Comparison of ENCODE assay signal across 9 cellular contexts in the genomic region with DNA sequence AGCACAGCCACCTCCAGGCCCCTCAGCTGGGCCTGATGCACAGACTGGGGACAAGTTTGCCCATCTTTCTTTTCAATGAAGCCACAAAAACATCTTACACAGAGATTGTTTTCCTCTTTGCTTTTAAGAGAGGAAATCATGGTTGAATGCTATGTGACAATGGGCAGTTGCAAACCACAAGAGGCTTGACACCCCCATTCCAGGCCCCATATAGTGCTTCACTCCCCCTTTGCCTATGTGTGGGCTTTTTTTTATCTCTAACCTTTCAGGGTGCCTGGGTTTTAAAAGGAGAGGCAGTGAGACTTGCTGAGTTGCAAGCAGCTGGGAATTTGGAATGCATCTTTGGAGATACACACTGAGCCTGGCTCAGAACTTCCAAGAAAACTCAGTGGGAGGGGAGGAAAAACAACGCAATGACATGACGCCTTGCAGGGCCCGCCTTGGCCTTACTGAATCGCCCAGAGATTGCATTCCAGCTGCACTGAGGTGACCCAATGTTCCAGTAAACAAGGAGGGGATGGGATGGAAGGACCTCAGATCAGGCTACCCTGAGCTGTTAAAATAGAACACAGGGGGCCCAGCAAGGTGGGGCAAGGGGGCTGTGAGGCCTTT.
DNase-seq lines count a peak whose midpoint lies in the region; ATAC-seq and TF ChIP-seq lines count a peak whose summit lies in the region.
"Had no signal": no experiment of that assay in that cellular context is flagged by ENCODE, and none has a peak within 500 bp of the region (broad histone marks: within the 10 kb centered on the region; RNA-seq: fewer than 3 reads in every experiment).

No MANE protein-coding gene starts in this region.

- H3K79me2 ChIP-seq in mammary epithelial cell (ENCODE audit: insufficient read depth, low read length) = no peaks in the 10 kb centered on the region

- peak; percentile 92 for ATAC-seq in left ventricle myocardium superior
- no peak for ATAC-seq in GM19463 (IDR thresholded peaks at IDR 0.05; ENCODE audit: unreplicated experiment)
- ATAC-seq: left colon had no signal

- intact Hi-C loops in breast epithelium (cut with DNase I; ENCODE audit: low total_unique reads) = no loop called here
- intact Hi-C loops in mammary epithelial cell (cut with micrococcal nuclease) = no loop called here
- intact Hi-C loops in left ventricle myocardium superior (cut with micrococcal nuclease) = no loop called here
- intact Hi-C loops in posterior vena cava (cut with DNase I) = no loop called here
- intact Hi-C loops in activated CD4-positive, alpha-beta T cell treated with anti-CD3 and anti-CD28 coated beads, Interleukin-2, amount 10 ng/mL, durations not matched to agents 24 days and 14 days (cut with micrococcal nuclease) = no loop called here

- peaks cover 0 to 8% of the 10 kb centered on the region in 2 donors for H3K4me1 ChIP-seq in breast epithelium
- H3K4me1 ChIP-seq in mammary epithelial cell (ENCODE audit: insufficient read depth, low read length) = no peaks in the 10 kb centered on the region

- DNase-seq in breast epithelium (ENCODE audit: low spot score in 2 of 2) (peak in 1 of 2 donors; percentile 37), mammary epithelial cell (no peak), left ventricle myocardium superior (peak; percentile 73), posterior vena cava (ENCODE audit: low spot score) (peak; percentile 87), NAMALWA (ENCODE audit: low spot score) (no peak), DMS153 treated with DMSO at 0.1 percent for 48 hours (lab: John Stamatoyannopoulos, UW; ENCODE audit: unreplicated experiment) (no peak)
- DNase-seq in activated CD4-positive, alpha-beta T cell treated with anti-CD3 and anti-CD28 coated beads, Interleukin-2, amount 10 ng/mL, durations not matched to agents 24 days and 14 days = no peak
- DNase-seq: left colon had no signal

- H3K4me3 Mint-ChIP-seq in activated CD4-positive, alpha-beta T cell treated with anti-CD3 and anti-CD28 coated beads, Interleukin-2, amount 10 ng/mL, durations not matched to agents 24 days and 14 days = no peak overlapping the region

- dilution Hi-C loops in mammary epithelial cell (cut with HindIII; ENCODE audit: low sequenced_read_pairs) = no loop called here

- WGBS in mammary epithelial cell (ENCODE audit: low coverage, missing lambda C conversion rate) = 85% methylated on average over 4 of the region's 4 CpGs

- no peaks in the 10 kb centered on the region for H3K36me3 Mint-ChIP-seq in activated CD4-positive, alpha-beta T cell treated with anti-CD3 and anti-CD28 coated beads, Interleukin-2, amount 10 ng/mL, durations not matched to agents 24 days and 14 days (ENCODE audit: low read depth)

- H3K27ac ChIP-seq in breast epithelium = peak overlapping the region; percentile 71 to 83
- no peak overlapping the region for H3K27ac ChIP-seq in mammary epithelial cell (ENCODE audit: insufficient read depth, low read depth, low read length)

- H3K9me3 Mint-ChIP-seq in activated CD4-positive, alpha-beta T cell treated with anti-CD3 and anti-CD28 coated beads, Interleukin-2, amount 10 ng/mL, durations not matched to agents 24 days and 14 days = no peaks in the 10 kb centered on the region

- H3K4me2 ChIP-seq in mammary epithelial cell (ENCODE audit: insufficient read depth, low read depth, low read length) = no peak overlapping the region

- H3K27me3 ChIP-seq in breast epithelium (no peaks in the 10 kb centered on the region), mammary epithelial cell (ENCODE audit: insufficient read depth, low read length) (no peaks in the 10 kb centered on the region)

- no peaks in the 10 kb centered on the region for H4K20me1 ChIP-seq in mammary epithelial cell (ENCODE audit: insufficient read depth, low read length)

- peaks cover 1% of the 10 kb centered on the region for H3K27me3 Mint-ChIP-seq in activated CD4-positive, alpha-beta T cell treated with anti-CD3 and anti-CD28 coated beads, Interleukin-2, amount 10 ng/mL, durations not matched to agents 24 days and 14 days

- H3K36me3 ChIP-seq in breast epithelium = no peaks in the 10 kb centered on the region
- H3K36me3 ChIP-seq in mammary epithelial cell (ENCODE audit: insufficient read depth, low read length) = no peaks in the 10 kb centered on the region

- no peak for TF ChIP-seq POLR2A in breast epithelium (IDR thresholded peaks at IDR 0.05)

- H3K4me3 ChIP-seq in breast epithelium (no peak overlapping the region), mammary epithelial cell (replicated peaks in 1 of 3; ENCODE audit: insufficient read depth in 1 of 3, low read depth in 2 of 3, low read length in 3 of 3) (no peak overlapping the region)

- no peak overlapping the region for H2AFZ ChIP-seq in mammary epithelial cell (ENCODE audit: low read depth, low read length)

- peaks cover 5% of the 10 kb centered on the region for H3K4me1 Mint-ChIP-seq in activated CD4-positive, alpha-beta T cell treated with anti-CD3 and anti-CD28 coated beads, Interleukin-2, amount 10 ng/mL, durations not matched to agents 24 days and 14 days

- in situ Hi-C loops in mammary epithelial cell (cut with MboI; ENCODE audit: low sequenced_read_pairs in 2 of 2) = no loop called here

- H3K27ac Mint-ChIP-seq in activated CD4-positive, alpha-beta T cell treated with anti-CD3 and anti-CD28 coated beads, Interleukin-2, amount 10 ng/mL, durations not matched to agents 24 days and 14 days = no peak overlapping the region

- CTCF ChIA-PET in mammary epithelial cell (lab: Charles Lee; ENCODE audit: low non-redundant PET) = no interaction called here

- H3K9me3 ChIP-seq in breast epithelium (no peaks in the 10 kb centered on the region), mammary epithelial cell (replicated peaks; ENCODE audit: insufficient read depth, low read length) (no peaks in the 10 kb centered on the region)

- BruUV-seq in mammary epithelial cell (replicated peaks; lab: Mats Ljungman, UMichigan) = no TSS peak

- no peak for TF ChIP-seq CTCF in breast epithelium (IDR thresholded peaks at IDR 0.05)
- TF ChIP-seq CTCF in mammary epithelial cell (conservative IDR thresholded peaks at IDR 0.05 in 1 of 2, IDR thresholded peaks at IDR 0.05 in 1 of 2; ENCODE audit: extremely low read depth in 1 of 2, insufficient read depth in 1 of 2, low read depth in 1 of 2, low read length in 2 of 2) = no peak

- no peak overlapping the region for H3K9ac ChIP-seq in mammary epithelial cell (ENCODE audit: insufficient read depth, low read length)

Comparison
In these comparisons a context has a peak if more than half of its experiments do, and no peak if none do; other contexts are left out.
1. DNase-seq: peak in left ventricle myocardium superior (single experiment) and posterior vena cava (single experiment); none in mammary epithelial cell (single experiment), NAMALWA (single experiment), activated CD4-positive, alpha-beta T cell treated with anti-CD3 and anti-CD28 coated beads, Interleukin-2, amount 10 ng/mL, durations not matched to agents 24 days and 14 days (single experiment) and DMS153 treated with DMSO at 0.1 percent for 48 hours (single experiment).